ENCODE assay signal across 8 cellular contexts in genomic region chr17:62692721-62693431, GRCh38.
DNase-seq lines count a peak whose midpoint lies in the region; ATAC-seq and TF ChIP-seq lines count a peak whose summit lies in the region.
"Had no signal": no experiment of that assay in that cellular context is flagged by ENCODE, and none has a peak within 500 bp of the region (broad histone marks: within the 10 kb centered on the region; RNA-seq: fewer than 3 reads in every experiment).

No MANE protein-coding gene starts in this region.

- TF ChIP-seq CTCF in GM12864 (IDR thresholded peaks at IDR 0.05; ENCODE audit: low read depth, low read length, missing control alignments) (peak; percentile 41), LNCAP (IDR thresholded peaks at IDR 0.05) (peak; percentile 47), choroid plexus epithelial cell (conservative IDR thresholded peaks at IDR 0.05; ENCODE audit: low read depth, low read length) (peak; percentile 72), neural progenitor cell (IDR thresholded peaks at IDR 0.05) (peak; percentile 51), gastrocnemius medialis (IDR thresholded peaks at IDR 0.05 in 4 of 5, conservative IDR thresholded peaks at IDR 0.05 in 1 of 5) (peak in 1 of 5 experiments; percentile 28)

- ATAC-seq in gastrocnemius medialis (no peak), GM21447 (IDR thresholded peaks at IDR 0.05; ENCODE audit: unreplicated experiment) (no peak), GM19452 (IDR thresholded peaks at IDR 0.05; ENCODE audit: unreplicated experiment) (no peak)

- no peaks in the 10 kb centered on the region for H3K27me3 ChIP-seq in neural progenitor cell
- H3K27me3 ChIP-seq in gastrocnemius medialis: no peaks in the 10 kb centered on the region

- H3K4me2 ChIP-seq in neural progenitor cell: no peak overlapping the region

- peaks cover 16% of the 10 kb centered on the region for H3K4me1 Mint-ChIP-seq in neural progenitor cell

- TF ChIP-seq POLR2A in gastrocnemius medialis (IDR thresholded peaks at IDR 0.05): no peak

- H3K9ac ChIP-seq in neural progenitor cell: no peak overlapping the region

- peaks cover 10% of the 10 kb centered on the region for H3F3A ChIP-seq in neural progenitor cell (ENCODE audit: low read depth)

- intact Hi-C loops in gastrocnemius medialis (cut with DNase I; ENCODE audit: low total_unique reads): no loop called here

- H3K27ac Mint-ChIP-seq in neural progenitor cell: no peak overlapping the region

- H4K20me1 ChIP-seq in neural progenitor cell (ENCODE audit: low read depth): no peaks in the 10 kb centered on the region

- H3K36me3 Mint-ChIP-seq in neural progenitor cell: peaks cover 2% of the 10 kb centered on the region

- H3K27me3 Mint-ChIP-seq in neural progenitor cell (ENCODE audit: insufficient read depth, low read depth): peaks cover 2% of the 10 kb centered on the region

- no peaks in the 10 kb centered on the region for H3K36me3 ChIP-seq in neural progenitor cell
- no peaks in the 10 kb centered on the region for H3K36me3 ChIP-seq in gastrocnemius medialis

- H3K79me2 ChIP-seq in neural progenitor cell (ENCODE audit: low read depth): no peaks in the 10 kb centered on the region

- H3K9me3 ChIP-seq in neural progenitor cell (ENCODE audit: low read depth) (no peaks in the 10 kb centered on the region), gastrocnemius medialis (no peaks in the 10 kb centered on the region)

- in situ Hi-C loops in gastrocnemius medialis (cut with MboI; ENCODE audit: low sequenced_read_pairs in 4 of 4): loop anchor here in 2 of 4 donors (10.0 to 25.0 kb wide), 2 partner anchors 722 to 819 kb away; partner anchors contain the start of gene KCNH6 (in 1 of the 2)

- H3K27ac ChIP-seq in neural progenitor cell: no peak overlapping the region
- no peak overlapping the region for H3K27ac ChIP-seq in gastrocnemius medialis

- H3K4me3 ChIP-seq in GM12864 (ENCODE audit: low read depth, low read length) (no peak overlapping the region), choroid plexus epithelial cell (ENCODE audit: low read depth, low read length) (no peak overlapping the region), neural progenitor cell (no peak overlapping the region), gastrocnemius medialis (no peak overlapping the region)

- DNase-seq in GM12864 (ENCODE audit: low read depth) (no peak), choroid plexus epithelial cell (ENCODE audit: low read depth) (peak; percentile 50), neural progenitor cell (ENCODE audit: low spot score) (peak; percentile 63), gastrocnemius medialis (no peak)
- DNase-seq: stimulated activated CD4-positive, alpha-beta T cell treated with anti-CD3 and anti-CD28 coated beads, Interleukin-4, amount 100 ng/mL, for 4 hours had no signal

- no peak overlapping the region for H3K4me3 Mint-ChIP-seq in neural progenitor cell

- no peaks in the 10 kb centered on the region for H3K9me3 Mint-ChIP-seq in neural progenitor cell

- no peak overlapping the region for H2AFZ ChIP-seq in neural progenitor cell (replicated peaks)

- peaks cover 19% of the 10 kb centered on the region for H3K4me1 ChIP-seq in neural progenitor cell
- no peaks in the 10 kb centered on the region for H3K4me1 ChIP-seq in gastrocnemius medialis

Comparison
In these comparisons a context has a peak if more than half of its experiments do, and no peak if none do; other contexts are left out.
1. DNase-seq: peak in choroid plexus epithelial cell (single experiment) and neural progenitor cell (single experiment); none in GM12864 (single experiment) and gastrocnemius medialis (0 of 2).